ENCODE assay signal across 8 cellular contexts in the genomic region with DNA sequence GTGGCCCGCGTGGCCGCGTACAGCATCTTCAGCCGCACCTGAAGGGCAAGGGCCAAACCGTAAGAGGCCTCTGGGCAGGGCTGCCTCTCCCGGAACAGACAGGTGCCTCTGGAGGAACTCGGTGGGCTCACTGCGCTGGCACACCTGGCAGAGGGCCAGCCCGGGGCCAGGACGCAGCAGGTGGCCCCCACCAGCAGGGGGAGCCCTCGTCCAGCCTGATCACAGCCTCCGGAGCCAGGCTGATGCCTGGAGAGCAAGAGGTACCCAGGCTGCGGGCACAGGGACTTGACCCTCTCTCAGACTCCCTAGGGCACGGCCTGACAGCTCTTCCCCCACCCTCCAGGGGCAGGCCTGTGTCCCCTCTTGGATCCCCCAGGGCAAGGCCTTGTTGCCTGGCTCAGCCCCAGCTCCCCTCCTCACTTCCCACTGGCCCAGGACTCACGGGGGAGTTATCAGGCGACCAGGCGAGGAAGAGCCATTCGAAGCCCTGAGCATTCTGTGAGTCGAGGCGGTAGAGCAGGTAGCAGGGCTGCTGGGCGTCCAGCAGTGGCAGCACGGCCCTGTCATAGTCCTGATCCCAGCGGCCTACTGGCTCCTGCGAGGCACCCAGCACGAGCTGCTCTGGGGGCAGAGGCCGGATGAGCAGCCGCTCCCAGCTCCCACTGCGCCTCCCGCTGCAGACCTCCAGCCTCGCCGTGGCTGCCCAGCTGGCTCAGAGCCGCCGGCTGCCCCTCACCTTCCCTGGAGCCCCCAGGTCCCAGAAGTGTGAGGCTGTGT. TPM values are rescaled to one million over a fixed set of nuclear protein-coding genes. Genes with fewer than 3 reads are reported as not detected.
A peak's percentile ranks its signal among the peaks of the same experiment; 100 is the strongest.
DNase-seq lines count a peak whose midpoint lies in the region; ATAC-seq and TF ChIP-seq lines count a peak whose summit lies in the region.

No MANE protein-coding gene starts in this region.

- peaks cover 16% of the 10 kb centered on the region for H3K36me3 Mint-ChIP-seq in Caco-2 (ENCODE audit: insufficient read depth, unreplicated experiment)

- TF ChIP-seq CTCF in Caco-2 (IDR thresholded peaks at IDR 0.05; ENCODE audit: insufficient read depth in 1 of 2, low read depth in 1 of 2, low read length in 1 of 2, severe bottlenecking in 1 of 2, unreplicated experiment in 1 of 2) = peak; percentile 79 to 91

- no peak overlapping the region for H3K27ac Mint-ChIP-seq in Caco-2 (ENCODE audit: unreplicated experiment)

- no peaks in the 10 kb centered on the region for H3K9me3 ChIP-seq in Caco-2
- H3K9me3 ChIP-seq in SJSA1 (replicated peaks) = no peaks in the 10 kb centered on the region
- no peaks in the 10 kb centered on the region for H3K9me3 ChIP-seq in skeletal muscle tissue (ENCODE audit: control insufficient read depth in 3 of 3, low read length in 3 of 3)

- no peaks in the 10 kb centered on the region for H3K4me1 Mint-ChIP-seq in Caco-2 (ENCODE audit: low read depth, unreplicated experiment)

- H3K4me3 Mint-ChIP-seq in Caco-2 (ENCODE audit: unreplicated experiment) = no peak overlapping the region

- H3K4me3 ChIP-seq in Caco-2 (ENCODE audit: low read depth, low read length) = no peak overlapping the region
- H3K4me3 ChIP-seq in SJSA1 = no peak overlapping the region
- H3K4me3 ChIP-seq in skeletal muscle tissue (ENCODE audit: low read length in 3 of 3) = peak overlapping the region; percentile 62 to 85 (median 79)

- H3K27ac ChIP-seq in SJSA1 (no peak overlapping the region), skeletal muscle tissue (ENCODE audit: low read depth, low read length) (peak overlapping the region; percentile 99)

- H3K9me3 Mint-ChIP-seq in Caco-2 (ENCODE audit: unreplicated experiment) = no peaks in the 10 kb centered on the region

- H3K27me3 ChIP-seq in Caco-2 (replicated peaks; ENCODE audit: control insufficient read depth, insufficient read depth, low read length) = no peaks in the 10 kb centered on the region
- no peaks in the 10 kb centered on the region for H3K27me3 ChIP-seq in SJSA1 (replicated peaks)
- H3K27me3 ChIP-seq in skeletal muscle tissue (ENCODE audit: control insufficient read depth in 3 of 3, insufficient read depth in 3 of 3, low read length in 3 of 3) = no peaks in the 10 kb centered on the region

- peak; percentile 58 for ATAC-seq in HG03066 (IDR thresholded peaks at IDR 0.05; ENCODE audit: low read depth, unreplicated experiment)
- ATAC-seq in Right ventricle myocardium superior (ENCODE audit: poor library complexity) = peak; percentile 19

- H3K9ac ChIP-seq in skeletal muscle tissue (ENCODE audit: low read depth in 1 of 3, low read length in 3 of 3) = peak overlapping the region; percentile 70 to 99 (median 98)

- intact Hi-C loops in Caco-2 (cut with micrococcal nuclease; ENCODE audit: unreplicated experiment) (loop anchor here (1.0 kb wide), 1 partner anchor 108 kb away; no protein-coding TSS in a partner anchor), Right ventricle myocardium superior (cut with DNase I) (no loop called here)

- no peaks in the 10 kb centered on the region for H3K4me1 ChIP-seq in Caco-2
- H3K4me1 ChIP-seq in SJSA1 (replicated peaks) = peaks cover 3% of the 10 kb centered on the region
- H3K4me1 ChIP-seq in skeletal muscle tissue (ENCODE audit: control insufficient read depth in 3 of 3, insufficient read depth in 3 of 3, low read length in 3 of 3) = peaks cover 38 to 58% (median 43%) of the 10 kb centered on the region in 3 donors

- CTCF ChIA-PET in Caco-2 (lab: Charles Lee) = interaction anchor here (0.9 to 2.6 kb wide), 9 partner anchors 11 to 153 kb away, joined by 3 to 22 read pairs (median 4); partner anchors contain the start of gene POC1A

- DNase-seq in Caco-2 (peak in 1 of 2 experiments; percentile 81), SJSA1 (ENCODE audit: low read depth in 1 of 2, low spot score in 2 of 2) (peak; percentile 54 to 74), activated gamma-delta T cell treated with Interleukin-2 at 50 U/mL for 16 hours (peak; percentile 92), Right ventricle myocardium superior (peak; percentile 85), NCI-H2107 treated with DMSO at 0.1 percent for 48 hours (lab: John Stamatoyannopoulos, UW; ENCODE audit: unreplicated experiment) (no peak), globus pallidus (ENCODE audit: low spot score) (no peak)

- no TSS peak for BruUV-seq in Caco-2 (replicated peaks; lab: Mats Ljungman, UMichigan)

- POLR2A ChIA-PET in Caco-2 (lab: Charles Lee) = no interaction called here

- H3K36me3 ChIP-seq in Caco-2 (ENCODE audit: control insufficient read depth, insufficient read depth, low read length) (peaks cover 3% of the 10 kb centered on the region; the same call in 1 of the 2 replicates), SJSA1 (peaks cover 60% of the 10 kb centered on the region), skeletal muscle tissue (ENCODE audit: control insufficient read depth in 3 of 3, insufficient read depth in 3 of 3, low read length in 3 of 3) (peaks cover 46 to 67% (median 56%) of the 10 kb centered on the region in 3 donors)

- H3K27me3 Mint-ChIP-seq in Caco-2 (ENCODE audit: insufficient read depth, unreplicated experiment) = no peaks in the 10 kb centered on the region

RNA-seq across cellular contexts. Expression of gene TLR9, which starts 6.2 kb away (rescaled TPM):
- not detected in 2 replicates for total RNA-seq in Caco-2 (2022)
- not detected in 2 replicates for total RNA-seq in SJSA1 (2014; rRNA removed; shearing (Covaris generic))
- 0.32 TPM for total RNA-seq in Right ventricle myocardium superior
- not detected for total RNA-seq in skeletal muscle tissue

RNA-seq across cellular contexts. Expression of gene TWF2, which starts 7.3 kb away (rescaled TPM):
- total RNA-seq in Caco-2 (2022) = 29.9 and 30.5 TPM in 2 replicates
- 61.1 and 66.5 TPM in 2 replicates for total RNA-seq in SJSA1 (2014; rRNA removed; shearing (Covaris generic))
- total RNA-seq in Right ventricle myocardium superior = 131 TPM
- total RNA-seq in skeletal muscle tissue = 18.8 TPM

RNA-seq across cellular contexts. Expression of gene PPM1M, which starts 13.9 kb away (rescaled TPM):
- total RNA-seq in Caco-2 (2022) (6.7 and 8.3 TPM in 2 replicates), Right ventricle myocardium superior (8.4 TPM), skeletal muscle tissue (8.4 TPM)
- total RNA-seq in SJSA1 (2014; rRNA removed; shearing (Covaris generic)) = 5.5 and 7.7 TPM in 2 replicates

RNA-seq across cellular contexts. Expression of gene ALAS1, which starts 33.7 kb away (rescaled TPM):
- 53.1 and 60.0 TPM in 2 replicates for total RNA-seq in Caco-2 (2022)
- 26.6 and 44.8 TPM in 2 replicates for total RNA-seq in SJSA1 (2014; rRNA removed; shearing (Covaris generic))
- 160 TPM for total RNA-seq in Right ventricle myocardium superior
- 31.3 TPM for total RNA-seq in skeletal muscle tissue

RNA-seq across cellular contexts. Expression of gene WDR82, which starts 46.8 kb away (rescaled TPM):
- total RNA-seq in Caco-2 (2022) (67.1 and 68.7 TPM in 2 replicates), Right ventricle myocardium superior (61.0 TPM), skeletal muscle tissue (69.9 TPM)
- total RNA-seq in SJSA1 (2014; rRNA removed; shearing (Covaris generic)) = 24.1 and 37.0 TPM in 2 replicates

Comparison
In these comparisons a context has a peak if more than half of its experiments do, and no peak if none do; other contexts are left out.
1. DNase-seq: peak in SJSA1 (2 of 2), activated gamma-delta T cell treated with Interleukin-2 at 50 U/mL for 16 hours (single experiment) and Right ventricle myocardium superior (single experiment); none in NCI-H2107 treated with DMSO at 0.1 percent for 48 hours (single experiment) and globus pallidus (single experiment).
2. H3K4me3 ChIP-seq: peak in skeletal muscle tissue (3 of 3); none in Caco-2 (single experiment) and SJSA1 (single experiment).